Comparison of ENCODE assay signal across 1 cellular context in the genomic region with DNA sequence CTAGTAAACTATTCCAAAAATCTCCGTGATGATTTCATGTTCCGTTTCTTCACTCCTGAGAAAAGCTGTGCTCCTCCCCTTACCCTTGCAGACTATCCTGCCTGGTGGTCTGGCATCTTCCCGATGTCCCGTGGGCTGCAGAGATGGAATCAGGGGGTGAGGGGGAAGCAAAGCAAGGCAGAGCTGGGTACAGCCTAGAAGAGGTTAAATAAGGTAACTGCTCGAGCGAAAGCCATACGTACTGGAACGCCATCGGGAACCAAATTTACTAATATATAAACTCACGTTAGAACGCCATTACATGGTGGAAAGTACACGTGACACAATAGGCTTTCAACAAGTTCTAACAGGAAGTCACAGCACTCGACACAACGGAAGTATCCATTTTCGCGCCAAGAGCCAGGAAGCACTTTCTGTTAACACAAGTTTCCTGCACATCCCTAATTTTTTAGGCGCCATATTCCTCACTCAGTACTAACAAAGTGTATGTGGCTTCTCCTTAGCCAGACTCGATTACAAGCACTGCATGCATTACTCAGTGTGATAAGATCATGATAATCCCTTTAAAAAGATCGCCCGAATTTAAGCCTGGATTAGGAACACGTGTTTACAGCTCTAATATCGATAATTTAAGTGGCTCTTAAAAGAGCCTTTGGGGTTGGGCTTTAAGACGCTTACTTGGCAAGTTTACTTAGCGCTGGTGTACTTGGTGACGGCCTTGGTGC.
TF ChIP-seq lines count a peak whose summit lies in the region.

No MANE protein-coding gene starts in this region.

TF ChIP-seq in K562, 482 proteins besides CTCF, POLR2A, EP300 and RAD21 (continued from another document and continues in another):
- peak; percentile 4 for TF ChIP-seq RBM25 (IDR thresholded peaks at IDR 0.05; ENCODE audit: low read depth, low read length, severe bottlenecking)
- peak; percentile 63; the same call in 1 of the 2 replicates for TF ChIP-seq ZNF316 (IDR thresholded peaks at IDR 0.05)
- TF ChIP-seq, protein P1, sequence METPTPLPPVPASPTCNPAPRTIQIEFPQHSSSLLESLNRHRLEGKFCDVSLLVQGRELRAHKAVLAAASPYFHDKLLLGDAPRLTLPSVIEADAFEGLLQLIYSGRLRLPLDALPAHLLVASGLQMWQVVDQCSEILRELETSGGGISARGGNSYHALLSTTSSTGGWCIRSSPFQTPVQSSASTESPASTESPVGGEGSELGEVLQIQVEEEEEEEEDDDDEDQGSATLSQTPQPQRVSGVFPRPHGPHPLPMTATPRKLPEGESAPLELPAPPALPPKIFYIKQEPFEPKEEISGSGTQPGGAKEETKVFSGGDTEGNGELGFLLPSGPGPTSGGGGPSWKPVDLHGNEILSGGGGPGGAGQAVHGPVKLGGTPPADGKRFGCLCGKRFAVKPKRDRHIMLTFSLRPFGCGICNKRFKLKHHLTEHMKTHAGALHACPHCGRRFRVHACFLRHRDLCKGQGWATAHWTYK (CRISPR knock-in tag; IDR thresholded peaks at IDR 0.05), result peak; percentile 75; the same call in 1 of the 2 replicates
- no peak for TF ChIP-seq RBM15 (IDR thresholded peaks at IDR 0.05; ENCODE audit: insufficient read depth, low read length)
- no peak for TF ChIP-seq IFI16 (CRISPR knock-in tag; IDR thresholded peaks at IDR 0.05)
- peak; percentile 68; the same call in 1 of the 2 replicates for TF ChIP-seq ERF (CRISPR knock-in tag; IDR thresholded peaks at IDR 0.05)
- no peak for TF ChIP-seq NFE2L1 (tag; IDR thresholded peaks at IDR 0.05; ENCODE audit: borderline replicate concordance, low read depth)
- no peak for TF ChIP-seq DIDO1 (tag; IDR thresholded peaks at IDR 0.05; ENCODE audit: low read depth)
- TF ChIP-seq, protein P2, sequence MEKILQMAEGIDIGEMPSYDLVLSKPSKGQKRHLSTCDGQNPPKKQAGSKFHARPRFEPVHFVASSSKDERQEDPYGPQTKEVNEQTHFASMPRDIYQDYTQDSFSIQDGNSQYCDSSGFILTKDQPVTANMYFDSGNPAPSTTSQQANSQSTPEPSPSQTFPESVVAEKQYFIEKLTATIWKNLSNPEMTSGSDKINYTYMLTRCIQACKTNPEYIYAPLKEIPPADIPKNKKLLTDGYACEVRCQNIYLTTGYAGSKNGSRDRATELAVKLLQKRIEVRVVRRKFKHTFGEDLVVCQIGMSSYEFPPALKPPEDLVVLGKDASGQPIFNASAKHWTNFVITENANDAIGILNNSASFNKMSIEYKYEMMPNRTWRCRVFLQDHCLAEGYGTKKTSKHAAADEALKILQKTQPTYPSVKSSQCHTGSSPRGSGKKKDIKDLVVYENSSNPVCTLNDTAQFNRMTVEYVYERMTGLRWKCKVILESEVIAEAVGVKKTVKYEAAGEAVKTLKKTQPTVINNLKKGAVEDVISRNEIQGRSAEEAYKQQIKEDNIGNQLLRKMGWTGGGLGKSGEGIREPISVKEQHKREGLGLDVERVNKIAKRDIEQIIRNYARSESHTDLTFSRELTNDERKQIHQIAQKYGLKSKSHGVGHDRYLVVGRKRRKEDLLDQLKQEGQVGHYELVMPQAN (IDR thresholded peaks at IDR 0.05; ENCODE audit: borderline replicate concordance), result peak; percentile 56; the same call in 1 of the 2 replicates
- 0 out of 2 replicates have a peak, but pooled peaks have one; percentile 84 for TF ChIP-seq ZNF431 (CRISPR knock-in tag; IDR thresholded peaks at IDR 0.05)
- no peak for TF ChIP-seq SNIP1 (IDR thresholded peaks at IDR 0.05; ENCODE audit: low read depth)
- peak; percentile 82 for TF ChIP-seq E2F3 (CRISPR knock-in tag; IDR thresholded peaks at IDR 0.05)
- TF ChIP-seq CEBPB (tag; IDR thresholded peaks at IDR 0.05), result peak; percentile 25; the same call in 1 of the 2 replicates
- no peak for TF ChIP-seq ILK (tag; IDR thresholded peaks at IDR 0.05; ENCODE audit: borderline replicate concordance, low read depth)
- TF ChIP-seq ZNF707 (CRISPR knock-in tag; conservative IDR thresholded peaks at IDR 0.05), result no peak
- no peak; the same call in 1 of the 2 replicates for TF ChIP-seq ZFP30 (CRISPR knock-in tag; IDR thresholded peaks at IDR 0.05; ENCODE audit: borderline replicate concordance)
- 0 out of 2 replicates have a peak, but pooled peaks have one; percentile 37 for TF ChIP-seq ZNF77 (CRISPR knock-in tag; IDR thresholded peaks at IDR 0.05)
- TF ChIP-seq CEBPG (CRISPR knock-in tag; IDR thresholded peaks at IDR 0.05), result peak; percentile 14; the same call in 1 of the 2 replicates
- TF ChIP-seq CEBPG (tag; conservative IDR thresholded peaks at IDR 0.05 in 1 of 2, IDR thresholded peaks at IDR 0.05 in 1 of 2), result 0 out of 4 replicates have a peak, but pooled peaks of 1 of the 2 experiments have one; percentile 1
- TF ChIP-seq RBM39 (optimal IDR thresholded peaks at IDR 0.05; ENCODE audit: low read depth, low read length), result peak; percentile 98
- TF ChIP-seq TAL1 (IDR thresholded peaks at IDR 0.05), result no peak; the same call in 1 of the 2 replicates
- TF ChIP-seq MCM2 (IDR thresholded peaks at IDR 0.05; ENCODE audit: low read depth), result no peak
- peak; percentile 49; the same call in 1 of the 2 replicates for TF ChIP-seq CREM (IDR thresholded peaks at IDR 0.05; ENCODE audit: low read depth)
- peak; percentile 91 for TF ChIP-seq ZFPM2 (CRISPR knock-in tag; IDR thresholded peaks at IDR 0.05)
- TF ChIP-seq ZNF79 (CRISPR knock-in tag; IDR thresholded peaks at IDR 0.05; ENCODE audit: low read depth), result no peak
- peak in 1 of 2 experiments; percentile 25; a peak in 2 of 4 replicates for TF ChIP-seq TEAD1 (CRISPR knock-in tag; IDR thresholded peaks at IDR 0.05)
- TF ChIP-seq, protein P3, sequence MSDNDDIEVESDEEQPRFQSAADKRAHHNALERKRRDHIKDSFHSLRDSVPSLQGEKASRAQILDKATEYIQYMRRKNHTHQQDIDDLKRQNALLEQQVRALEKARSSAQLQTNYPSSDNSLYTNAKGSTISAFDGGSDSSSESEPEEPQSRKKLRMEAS (CRISPR knock-in tag; IDR thresholded peaks at IDR 0.05), result no peak; the same call in none of the 2 replicates
- TF ChIP-seq SMAD1 (IDR thresholded peaks at IDR 0.05; ENCODE audit: low read depth, low read length, partially characterized antibody), result peak; percentile 53
- no peak for TF ChIP-seq PTTG1 (tag; IDR thresholded peaks at IDR 0.05; ENCODE audit: low read depth)
- TF ChIP-seq GABPA (tag; conservative IDR thresholded peaks at IDR 0.05; ENCODE audit: low read depth), result peak; percentile 92
- TF ChIP-seq, protein P4, sequence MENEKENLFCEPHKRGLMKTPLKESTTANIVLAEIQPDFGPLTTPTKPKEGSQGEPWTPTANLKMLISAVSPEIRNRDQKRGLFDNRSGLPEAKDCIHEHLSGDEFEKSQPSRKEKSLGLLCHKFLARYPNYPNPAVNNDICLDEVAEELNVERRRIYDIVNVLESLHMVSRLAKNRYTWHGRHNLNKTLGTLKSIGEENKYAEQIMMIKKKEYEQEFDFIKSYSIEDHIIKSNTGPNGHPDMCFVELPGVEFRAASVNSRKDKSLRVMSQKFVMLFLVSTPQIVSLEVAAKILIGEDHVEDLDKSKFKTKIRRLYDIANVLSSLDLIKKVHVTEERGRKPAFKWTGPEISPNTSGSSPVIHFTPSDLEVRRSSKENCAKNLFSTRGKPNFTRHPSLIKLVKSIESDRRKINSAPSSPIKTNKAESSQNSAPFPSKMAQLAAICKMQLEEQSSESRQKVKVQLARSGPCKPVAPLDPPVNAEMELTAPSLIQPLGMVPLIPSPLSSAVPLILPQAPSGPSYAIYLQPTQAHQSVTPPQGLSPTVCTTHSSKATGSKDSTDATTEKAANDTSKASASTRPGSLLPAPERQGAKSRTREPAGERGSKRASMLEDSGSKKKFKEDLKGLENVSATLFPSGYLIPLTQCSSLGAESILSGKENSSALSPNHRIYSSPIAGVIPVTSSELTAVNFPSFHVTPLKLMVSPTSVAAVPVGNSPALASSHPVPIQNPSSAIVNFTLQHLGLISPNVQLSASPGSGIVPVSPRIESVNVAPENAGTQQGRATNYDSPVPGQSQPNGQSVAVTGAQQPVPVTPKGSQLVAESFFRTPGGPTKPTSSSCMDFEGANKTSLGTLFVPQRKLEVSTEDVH (IDR thresholded peaks at IDR 0.05; ENCODE audit: low read depth, partially characterized antibody), result peak; percentile 99
- TF ChIP-seq, protein P5, sequence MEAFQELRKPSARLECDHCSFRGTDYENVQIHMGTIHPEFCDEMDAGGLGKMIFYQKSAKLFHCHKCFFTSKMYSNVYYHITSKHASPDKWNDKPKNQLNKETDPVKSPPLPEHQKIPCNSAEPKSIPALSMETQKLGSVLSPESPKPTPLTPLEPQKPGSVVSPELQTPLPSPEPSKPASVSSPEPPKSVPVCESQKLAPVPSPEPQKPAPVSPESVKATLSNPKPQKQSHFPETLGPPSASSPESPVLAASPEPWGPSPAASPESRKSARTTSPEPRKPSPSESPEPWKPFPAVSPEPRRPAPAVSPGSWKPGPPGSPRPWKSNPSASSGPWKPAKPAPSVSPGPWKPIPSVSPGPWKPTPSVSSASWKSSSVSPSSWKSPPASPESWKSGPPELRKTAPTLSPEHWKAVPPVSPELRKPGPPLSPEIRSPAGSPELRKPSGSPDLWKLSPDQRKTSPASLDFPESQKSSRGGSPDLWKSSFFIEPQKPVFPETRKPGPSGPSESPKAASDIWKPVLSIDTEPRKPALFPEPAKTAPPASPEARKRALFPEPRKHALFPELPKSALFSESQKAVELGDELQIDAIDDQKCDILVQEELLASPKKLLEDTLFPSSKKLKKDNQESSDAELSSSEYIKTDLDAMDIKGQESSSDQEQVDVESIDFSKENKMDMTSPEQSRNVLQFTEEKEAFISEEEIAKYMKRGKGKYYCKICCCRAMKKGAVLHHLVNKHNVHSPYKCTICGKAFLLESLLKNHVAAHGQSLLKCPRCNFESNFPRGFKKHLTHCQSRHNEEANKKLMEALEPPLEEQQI (IDR thresholded peaks at IDR 0.05), result no peak
- peak; percentile 46 for TF ChIP-seq RNF2 (IDR thresholded peaks at IDR 0.05)
- TF ChIP-seq, protein P6, sequence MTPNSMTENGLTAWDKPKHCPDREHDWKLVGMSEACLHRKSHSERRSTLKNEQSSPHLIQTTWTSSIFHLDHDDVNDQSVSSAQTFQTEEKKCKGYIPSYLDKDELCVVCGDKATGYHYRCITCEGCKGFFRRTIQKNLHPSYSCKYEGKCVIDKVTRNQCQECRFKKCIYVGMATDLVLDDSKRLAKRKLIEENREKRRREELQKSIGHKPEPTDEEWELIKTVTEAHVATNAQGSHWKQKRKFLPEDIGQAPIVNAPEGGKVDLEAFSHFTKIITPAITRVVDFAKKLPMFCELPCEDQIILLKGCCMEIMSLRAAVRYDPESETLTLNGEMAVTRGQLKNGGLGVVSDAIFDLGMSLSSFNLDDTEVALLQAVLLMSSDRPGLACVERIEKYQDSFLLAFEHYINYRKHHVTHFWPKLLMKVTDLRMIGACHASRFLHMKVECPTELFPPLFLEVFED (CRISPR knock-in tag; conservative IDR thresholded peaks at IDR 0.05), result 0 out of 2 replicates have a peak, but pooled peaks have one; percentile 15
- TF ChIP-seq MCM5 (IDR thresholded peaks at IDR 0.05; ENCODE audit: low read depth), result no peak
- TF ChIP-seq, protein P7, sequence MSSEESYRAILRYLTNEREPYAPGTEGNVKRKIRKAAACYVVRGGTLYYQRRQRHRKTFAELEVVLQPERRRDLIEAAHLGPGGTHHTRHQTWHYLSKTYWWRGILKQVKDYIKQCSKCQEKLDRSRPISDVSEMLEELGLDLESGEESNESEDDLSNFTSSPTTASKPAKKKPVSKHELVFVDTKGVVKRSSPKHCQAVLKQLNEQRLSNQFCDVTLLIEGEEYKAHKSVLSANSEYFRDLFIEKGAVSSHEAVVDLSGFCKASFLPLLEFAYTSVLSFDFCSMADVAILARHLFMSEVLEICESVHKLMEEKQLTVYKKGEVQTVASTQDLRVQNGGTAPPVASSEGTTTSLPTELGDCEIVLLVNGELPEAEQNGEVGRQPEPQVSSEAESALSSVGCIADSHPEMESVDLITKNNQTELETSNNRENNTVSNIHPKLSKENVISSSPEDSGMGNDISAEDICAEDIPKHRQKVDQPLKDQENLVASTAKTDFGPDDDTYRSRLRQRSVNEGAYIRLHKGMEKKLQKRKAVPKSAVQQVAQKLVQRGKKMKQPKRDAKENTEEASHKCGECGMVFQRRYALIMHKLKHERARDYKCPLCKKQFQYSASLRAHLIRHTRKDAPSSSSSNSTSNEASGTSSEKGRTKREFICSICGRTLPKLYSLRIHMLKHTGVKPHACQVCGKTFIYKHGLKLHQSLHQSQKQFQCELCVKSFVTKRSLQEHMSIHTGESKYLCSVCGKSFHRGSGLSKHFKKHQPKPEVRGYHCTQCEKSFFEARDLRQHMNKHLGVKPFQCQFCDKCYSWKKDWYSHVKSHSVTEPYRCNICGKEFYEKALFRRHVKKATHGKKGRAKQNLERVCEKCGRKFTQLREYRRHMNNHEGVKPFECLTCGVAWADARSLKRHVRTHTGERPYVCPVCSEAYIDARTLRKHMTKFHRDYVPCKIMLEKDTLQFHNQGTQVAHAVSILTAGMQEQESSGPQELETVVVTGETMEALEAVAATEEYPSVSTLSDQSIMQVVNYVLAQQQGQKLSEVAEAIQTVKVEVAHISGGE (CRISPR knock-in tag; IDR thresholded peaks at IDR 0.05), result peak in 1 of 3 experiments; percentile 43; a peak in 1 of 6 replicates
- TF ChIP-seq, protein P8, sequence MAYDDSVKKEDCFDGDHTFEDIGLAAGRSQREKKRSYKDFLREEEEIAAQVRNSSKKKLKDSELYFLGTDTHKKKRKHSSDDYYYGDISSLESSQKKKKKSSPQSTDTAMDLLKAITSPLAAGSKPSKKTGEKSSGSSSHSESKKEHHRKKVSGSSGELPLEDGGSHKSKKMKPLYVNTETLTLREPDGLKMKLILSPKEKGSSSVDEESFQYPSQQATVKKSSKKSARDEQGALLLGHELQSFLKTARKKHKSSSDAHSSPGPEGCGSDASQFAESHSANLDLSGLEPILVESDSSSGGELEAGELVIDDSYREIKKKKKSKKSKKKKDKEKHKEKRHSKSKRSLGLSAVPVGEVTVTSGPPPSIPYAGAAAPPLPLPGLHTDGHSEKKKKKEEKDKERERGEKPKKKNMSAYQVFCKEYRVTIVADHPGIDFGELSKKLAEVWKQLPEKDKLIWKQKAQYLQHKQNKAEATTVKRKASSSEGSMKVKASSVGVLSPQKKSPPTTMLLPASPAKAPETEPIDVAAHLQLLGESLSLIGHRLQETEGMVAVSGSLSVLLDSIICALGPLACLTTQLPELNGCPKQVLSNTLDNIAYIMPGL (CRISPR knock-in tag; IDR thresholded peaks at IDR 0.05), result peak; percentile 32
- TF ChIP-seq, protein P9, sequence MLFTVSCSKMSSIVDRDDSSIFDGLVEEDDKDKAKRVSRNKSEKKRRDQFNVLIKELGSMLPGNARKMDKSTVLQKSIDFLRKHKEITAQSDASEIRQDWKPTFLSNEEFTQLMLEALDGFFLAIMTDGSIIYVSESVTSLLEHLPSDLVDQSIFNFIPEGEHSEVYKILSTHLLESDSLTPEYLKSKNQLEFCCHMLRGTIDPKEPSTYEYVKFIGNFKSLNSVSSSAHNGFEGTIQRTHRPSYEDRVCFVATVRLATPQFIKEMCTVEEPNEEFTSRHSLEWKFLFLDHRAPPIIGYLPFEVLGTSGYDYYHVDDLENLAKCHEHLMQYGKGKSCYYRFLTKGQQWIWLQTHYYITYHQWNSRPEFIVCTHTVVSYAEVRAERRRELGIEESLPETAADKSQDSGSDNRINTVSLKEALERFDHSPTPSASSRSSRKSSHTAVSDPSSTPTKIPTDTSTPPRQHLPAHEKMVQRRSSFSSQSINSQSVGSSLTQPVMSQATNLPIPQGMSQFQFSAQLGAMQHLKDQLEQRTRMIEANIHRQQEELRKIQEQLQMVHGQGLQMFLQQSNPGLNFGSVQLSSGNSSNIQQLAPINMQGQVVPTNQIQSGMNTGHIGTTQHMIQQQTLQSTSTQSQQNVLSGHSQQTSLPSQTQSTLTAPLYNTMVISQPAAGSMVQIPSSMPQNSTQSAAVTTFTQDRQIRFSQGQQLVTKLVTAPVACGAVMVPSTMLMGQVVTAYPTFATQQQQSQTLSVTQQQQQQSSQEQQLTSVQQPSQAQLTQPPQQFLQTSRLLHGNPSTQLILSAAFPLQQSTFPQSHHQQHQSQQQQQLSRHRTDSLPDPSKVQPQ (CRISPR knock-in tag; IDR thresholded peaks at IDR 0.05; ENCODE audit: borderline replicate concordance), result 0 out of 2 replicates have a peak, but pooled peaks have one; percentile 17
